In genomic region chr12:104544836-104545235, GRCh38 we compare ENCODE assay signal across 16 cellular contexts.
A peak's percentile ranks its signal among the peaks of the same experiment; 100 is the strongest.
DNase-seq lines count a peak whose midpoint lies in the region; ATAC-seq and TF ChIP-seq lines count a peak whose summit lies in the region.
"Had no signal": no experiment of that assay in that cellular context is flagged by ENCODE, and none has a peak within 500 bp of the region (broad histone marks: within the 10 kb centered on the region; RNA-seq: fewer than 3 reads in every experiment).

No MANE protein-coding gene starts in this region.

- no peak for ATAC-seq in DND-41 (ENCODE audit: insufficient read depth, low read depth)
- ATAC-seq in HG02852 (IDR thresholded peaks at IDR 0.05; ENCODE audit: unreplicated experiment), result no peak
- ATAC-seq: Right ventricle myocardium inferior had no signal

- H3K27me3 ChIP-seq in DND-41 (ENCODE audit: insufficient read depth, low read length, poor library complexity) (no peaks in the 10 kb centered on the region), HAP-1 (ENCODE audit: low read depth) (no peaks in the 10 kb centered on the region), trophoblast cell (ENCODE audit: insufficient read depth, low read length) (no peaks in the 10 kb centered on the region), esophagus squamous epithelium (no peaks in the 10 kb centered on the region)
- H3K27me3 ChIP-seq: SJSA1 had no signal

- no peak for DNase-seq in DND-41
- peak; percentile 69 to 70 for DNase-seq in HAP-1 (ENCODE audit: low spot score in 2 of 2)
- DNase-seq in iPS-NIHi11 (ENCODE audit: low spot score), result peak; percentile 31
- no peak for DNase-seq in trophoblast cell
- no peak for DNase-seq in SW480 (ENCODE audit: low spot score)
- DNase-seq in esophagus squamous epithelium (lab: John Stamatoyannopoulos, UW), result no peak
- DNase-seq: ACHN, C1 segment of cervical spinal cord, GF-D8, Karpas-422, NCI-H187, NCI-H2107, NCI-H524 treated with DMSO at 0.1 percent for 48 hours had no signal

- in situ Hi-C loops in HAP-1 (cut with MboI; ENCODE audit: low sequenced_read_pairs), result no loop called here

- no peak overlapping the region for H4K12ac ChIP-seq in trophoblast cell (ENCODE audit: low read depth, low read length)

- H2AFZ ChIP-seq in DND-41 (ENCODE audit: low read depth, low read length), result no peak overlapping the region
- no peak overlapping the region for H2AFZ ChIP-seq in trophoblast cell (ENCODE audit: insufficient read depth, low read length, poor library complexity)

- TF ChIP-seq CTCF in DND-41 (IDR thresholded peaks at IDR 0.05; ENCODE audit: borderline replicate concordance, extremely low read depth, low read length, poor library complexity, severe bottlenecking), result no peak
- no peak for TF ChIP-seq CTCF in esophagus squamous epithelium (IDR thresholded peaks at IDR 0.05)

- H2BK12ac ChIP-seq in trophoblast cell (ENCODE audit: low read length), result no peak overlapping the region

- H3K9me3 ChIP-seq in DND-41 (ENCODE audit: insufficient read depth, low read length, severe bottlenecking) (no peaks in the 10 kb centered on the region), HAP-1 (no peaks in the 10 kb centered on the region), trophoblast cell (ENCODE audit: insufficient read depth, low read depth, low read length) (peaks cover 1% of the 10 kb centered on the region), esophagus squamous epithelium (no peaks in the 10 kb centered on the region)

- H3K4me1 ChIP-seq in DND-41 (ENCODE audit: insufficient read depth, low read length) (0 out of 2 replicates have a peak, but pooled peaks cover 4% of the 10 kb centered on the region), HAP-1 (peaks cover 8% of the 10 kb centered on the region), trophoblast cell (ENCODE audit: control insufficient read depth in 1 of 2, insufficient read depth in 2 of 2, low read length in 2 of 2) (peaks cover 9 to 14% of the 10 kb centered on the region in 2 experiments), esophagus squamous epithelium (peaks cover 12 to 21% (median 13%) of the 10 kb centered on the region in 3 donors)
- H3K4me1 ChIP-seq: SJSA1 had no signal

- H3K36me3 ChIP-seq in DND-41 (ENCODE audit: insufficient read depth, low read length) (peaks cover 41% of the 10 kb centered on the region), HAP-1 (replicated peaks) (no peaks in the 10 kb centered on the region), trophoblast cell (ENCODE audit: control insufficient read depth in 1 of 2, insufficient read depth in 2 of 2, low read length in 2 of 2) (no peaks in the 10 kb centered on the region), esophagus squamous epithelium (no peaks in the 10 kb centered on the region)
- H3K36me3 ChIP-seq: SJSA1 had no signal

- H4K91ac ChIP-seq in trophoblast cell (ENCODE audit: low read depth, low read length), result no peak overlapping the region

- H3K18ac ChIP-seq in trophoblast cell (ENCODE audit: low read length), result no peak overlapping the region

- H2AK5ac ChIP-seq in trophoblast cell (ENCODE audit: low read length), result no peak overlapping the region

- H3K14ac ChIP-seq in trophoblast cell (ENCODE audit: low read length), result peak overlapping the region; percentile 69

- H3K79me2 ChIP-seq in DND-41 (ENCODE audit: insufficient read depth, low read length) (peaks cover 100% of the 10 kb centered on the region), trophoblast cell (ENCODE audit: control insufficient read depth, insufficient read depth, low read length, poor library complexity) (peaks cover 1% of the 10 kb centered on the region)

- intact Hi-C loops in esophagus squamous epithelium (cut with DNase I), result no loop called here

- H3K23ac ChIP-seq in trophoblast cell (ENCODE audit: low read length), result no peak overlapping the region

- no peak for TF ChIP-seq POLR2A in esophagus squamous epithelium (IDR thresholded peaks at IDR 0.05)

- H3K4me3 ChIP-seq in DND-41 (ENCODE audit: low read depth in 1 of 2, low read length in 2 of 2) (no peak overlapping the region), HAP-1 (no peak overlapping the region), trophoblast cell (ENCODE audit: low read depth, low read length) (no peak overlapping the region), esophagus squamous epithelium (no peak overlapping the region)
- H3K4me3 ChIP-seq: SJSA1 had no signal

- H4K20me1 ChIP-seq in DND-41 (ENCODE audit: insufficient read depth, low read length), result peaks cover 95% of the 10 kb centered on the region

- H4K8ac ChIP-seq in trophoblast cell (ENCODE audit: low read depth, low read length), result no peak overlapping the region

- H3K4me2 ChIP-seq in DND-41 (ENCODE audit: insufficient read depth, low read length) (no peak overlapping the region), trophoblast cell (ENCODE audit: low read length) (peak overlapping the region; percentile 22)

- H3K79me1 ChIP-seq in trophoblast cell (ENCODE audit: low read length), result peaks cover 3% of the 10 kb centered on the region

- no peak overlapping the region for H3K4ac ChIP-seq in trophoblast cell (ENCODE audit: low read depth, low read length)

- H2BK120ac ChIP-seq in trophoblast cell (ENCODE audit: insufficient read depth, low read length, poor library complexity), result no peak overlapping the region

- H2BK5ac ChIP-seq in trophoblast cell (ENCODE audit: low read depth, low read length, poor library complexity), result no peak overlapping the region

- H3K27ac ChIP-seq in DND-41 (ENCODE audit: low read length) (peak overlapping the region; percentile 33; the same call in 1 of the 2 replicates), trophoblast cell (ENCODE audit: low read depth, low read length) (no peak overlapping the region), esophagus squamous epithelium (no peak overlapping the region)
- H3K27ac ChIP-seq: SJSA1 had no signal

- H3K9ac ChIP-seq in DND-41 (ENCODE audit: low read depth, low read length), result no peak overlapping the region
- no peak overlapping the region for H3K9ac ChIP-seq in trophoblast cell (ENCODE audit: low read length)

- WGBS in trophoblast cell (ENCODE audit: extremely low coverage, insufficient coverage, insufficient read length), result no CpG with 5 or more reads among the region's 5 CpGs
- WGBS in esophagus squamous epithelium, 2 donors, result 94 to 97% methylated on average over 5 of the region's 5 CpGs

Comparison
In these comparisons a context has a peak if more than half of its experiments do, and no peak if none do; other contexts are left out.
1. DNase-seq: peak in HAP-1 (2 of 2) and iPS-NIHi11 (single experiment); none in DND-41 (single experiment), trophoblast cell (0 of 2), SW480 (single experiment) and esophagus squamous epithelium (single experiment).